Comparison of ENCODE assay signal across 8 cellular contexts in genomic region chr6:149545754-149546471, GRCh38. TPM values are rescaled to one million over a fixed set of nuclear protein-coding genes. Genes with fewer than 3 reads are reported as not detected.
DNase-seq lines count a peak whose midpoint lies in the region; ATAC-seq and TF ChIP-seq lines count a peak whose summit lies in the region.

PPIL4 (minus strand) TSS chr6:149546043; CDS start chr6:149546005, 38 bp downstream.

- no peaks in the 10 kb centered on the region for H3K27me3 Mint-ChIP-seq in CD4-positive, alpha-beta T cell
- H3K27me3 Mint-ChIP-seq in activated CD4-positive, alpha-beta memory T cell treated with anti-CD3 and anti-CD28 coated beads for 36 hours: peaks cover 4% of the 10 kb centered on the region

- peak; percentile 99 for TF ChIP-seq CTCF in CD4-positive, alpha-beta T cell (IDR thresholded peaks at IDR 0.05)
- TF ChIP-seq CTCF in dorsolateral prefrontal cortex (IDR thresholded peaks at IDR 0.05 in 54 of 56, conservative IDR thresholded peaks at IDR 0.05 in 2 of 56; ENCODE audit: low read depth in 1 of 56, partially characterized antibody in 56 of 56) (peak; percentile 74 to 98 (median 92)), lower leg skin (IDR thresholded peaks at IDR 0.05) (peak in 1 of 3 donors; percentile 81)

- intact Hi-C loops in CD4-positive, alpha-beta T cell (cut with DNase I, micrococcal nuclease): loop anchor here (1.0 to 10.0 kb wide), 7 partner anchors 19 to 1839 kb away; partner anchors contain the start of genes NUP43 (in 2 of the 2), PCMT1 (in 2 of the 2) and LATS1 (in 1 of the 2)
- intact Hi-C loops in activated CD4-positive, alpha-beta memory T cell treated with anti-CD3 and anti-CD28 coated beads for 36 hours (cut with micrococcal nuclease): loop anchor here (1.0 to 5.0 kb wide), 6 partner anchors 20 to 376 kb away; partner anchors contain the start of genes GINM1, LATS1, LRP11 and PCMT1
- intact Hi-C loops in dorsolateral prefrontal cortex (cut with DNase I) (loop anchor here (1.0 to 10.0 kb wide), 8 partner anchors 20 to 471 kb away; partner anchors contain the start of genes GINM1 (in 2 of the 2), KATNA1 (in 2 of the 2), LRP11 (in 2 of the 2) and LATS1 (in 1 of the 2)), lower leg skin (cut with DNase I; ENCODE audit: low total_unique reads) (no loop called here)

- CTCF ChIA-PET in CD4-positive, alpha-beta T cell (lab: Charles Lee): interaction anchor here (0.6 to 5.0 kb wide), 13 partner anchors 18 to 480 kb away, joined by 3 to 65 read pairs (median 4); partner anchors contain the start of genes GINM1, LATS1 and ZC3H12D
- CTCF ChIA-PET in activated CD4-positive, alpha-beta memory T cell treated with anti-CD3 and anti-CD28 coated beads for 36 hours (lab: Charles Lee): interaction anchor here (0.6 to 2.5 kb wide), 19 partner anchors 9 to 464 kb away, joined by 3 to 14 read pairs (median 3); partner anchors contain the start of genes GINM1 and ZC3H12D

- H3K4me3 ChIP-seq in dorsolateral prefrontal cortex: peak within 1 kb of the TSS; percentile 70 to 100 (median 96)
- H3K4me3 ChIP-seq in lower leg skin (ENCODE audit: low read depth, poor library complexity, severe bottlenecking): peak within 1 kb of the TSS; percentile 98

- H3K27ac ChIP-seq in CD4-positive, alpha-beta T cell (ENCODE audit: low read depth, low read length): peak within 1 kb of the TSS; percentile 99
- peak within 1 kb of the TSS; percentile 70 to 99 (median 92) for H3K27ac ChIP-seq in dorsolateral prefrontal cortex

- POLR2A ChIA-PET in CD4-positive, alpha-beta T cell (lab: Charles Lee): interaction anchor here (0.5 to 4.0 kb wide), 13 partner anchors 9 to 1827 kb away, joined by 3 to 42 read pairs (median 5); partner anchors contain the start of genes GINM1, KATNA1, LATS1 and PCMT1
- POLR2A ChIA-PET in activated CD4-positive, alpha-beta memory T cell treated with anti-CD3 and anti-CD28 coated beads for 36 hours (lab: Charles Lee): interaction anchor here (0.7 to 2.4 kb wide), 9 partner anchors 9 to 172 kb away, joined by 3 to 9 read pairs (median 3); partner anchors contain the start of genes GINM1, LATS1 and ZC3H12D

- 0 to 1% methylated on average over 28 to 47 of the region's 71 CpGs for WGBS in lower leg skin, 2 donors

- H3K27me3 ChIP-seq in CD4-positive, alpha-beta T cell (ENCODE audit: control insufficient read depth, insufficient read depth, low read length): no peaks in the 10 kb centered on the region
- H3K27me3 ChIP-seq in dorsolateral prefrontal cortex: no peaks in the 10 kb centered on the region

- H3K9me3 ChIP-seq in CD4-positive, alpha-beta T cell (ENCODE audit: control insufficient read depth, low read length): no peaks in the 10 kb centered on the region

- peak in 1 of 2 donors; percentile 69 for TF ChIP-seq POLR2A in lower leg skin (IDR thresholded peaks at IDR 0.05)

- peak; percentile 93 to 98 (median 95) for DNase-seq in CD4-positive, alpha-beta T cell
- DNase-seq in NCI-H82 (lab: John Stamatoyannopoulos, UW) (peak; percentile 96), dorsolateral prefrontal cortex (peak; percentile 87 to 97 (median 95)), lower leg skin (ENCODE audit: low spot score in 2 of 2) (peak; percentile 94 to 99)
- DNase-seq in activated CD4-positive, alpha-beta memory T cell treated with anti-CD3 and anti-CD28 coated beads for 36 hours: peak; percentile 97
- peak; percentile 96 for DNase-seq in stimulated activated CD4-positive, alpha-beta T cell treated with anti-CD3 and anti-CD28 coated beads, Interleukin-4, amount 100 ng/mL, for 48 hours (ENCODE audit: low read depth in 2 of 2)

- ATAC-seq in CD4-positive, alpha-beta T cell (ENCODE audit: poor library complexity): peak; percentile 82
- ATAC-seq in GM19395 (IDR thresholded peaks at IDR 0.05; ENCODE audit: unreplicated experiment) (peak; percentile 90), HG03565 (IDR thresholded peaks at IDR 0.05; ENCODE audit: unreplicated experiment) (peak; percentile 87)

- peak within 1 kb of the TSS; percentile 99 for H3K4me3 Mint-ChIP-seq in CD4-positive, alpha-beta T cell
- H3K4me3 Mint-ChIP-seq in activated CD4-positive, alpha-beta memory T cell treated with anti-CD3 and anti-CD28 coated beads for 36 hours: peak within 1 kb of the TSS; percentile 97

- H3K27ac Mint-ChIP-seq in CD4-positive, alpha-beta T cell: peak within 1 kb of the TSS; percentile 96
- peak within 1 kb of the TSS; percentile 97 for H3K27ac Mint-ChIP-seq in activated CD4-positive, alpha-beta memory T cell treated with anti-CD3 and anti-CD28 coated beads for 36 hours

- H3K36me3 Mint-ChIP-seq in CD4-positive, alpha-beta T cell (ENCODE audit: low read depth): peaks cover 36% of the 10 kb centered on the region
- peaks cover 3% of the 10 kb centered on the region for H3K36me3 Mint-ChIP-seq in activated CD4-positive, alpha-beta memory T cell treated with anti-CD3 and anti-CD28 coated beads for 36 hours

- peaks cover 37% of the 10 kb centered on the region for H3K4me1 Mint-ChIP-seq in CD4-positive, alpha-beta T cell (ENCODE audit: low read depth)
- H3K4me1 Mint-ChIP-seq in activated CD4-positive, alpha-beta memory T cell treated with anti-CD3 and anti-CD28 coated beads for 36 hours (ENCODE audit: low read depth): peaks cover 38% of the 10 kb centered on the region

- no peaks in the 10 kb centered on the region for H3K9me3 Mint-ChIP-seq in CD4-positive, alpha-beta T cell
- H3K9me3 Mint-ChIP-seq in activated CD4-positive, alpha-beta memory T cell treated with anti-CD3 and anti-CD28 coated beads for 36 hours: no peaks in the 10 kb centered on the region

RNA-seq across cellular contexts. Expression of gene PPIL4, which starts in this region (rescaled TPM):
- total RNA-seq in CD4-positive, alpha-beta T cell: 10 to 100 TPM; 51.8 to 53.5 TPM
- total RNA-seq in activated CD4-positive, alpha-beta memory T cell treated with anti-CD3 and anti-CD28 coated beads for 36 hours: 10 to 100 TPM; 21.5 to 23.6 TPM
- 10 to 100 TPM; 20.6 to 52.2 (median 37.6) TPM for total RNA-seq in dorsolateral prefrontal cortex
- total RNA-seq in lower leg skin: 10 to 100 TPM; 17.8 to 28.1 (median 24.0) TPM

Comparison
In these comparisons a context has a peak if more than half of its experiments do, and no peak if none do; other contexts are left out.
1. Peak in every context shown above with its lines: DNase-seq, ATAC-seq, H3K4me3 ChIP-seq and H3K27ac ChIP-seq.